1 cellular context compared by ENCODE assay signal in the genomic region with DNA sequence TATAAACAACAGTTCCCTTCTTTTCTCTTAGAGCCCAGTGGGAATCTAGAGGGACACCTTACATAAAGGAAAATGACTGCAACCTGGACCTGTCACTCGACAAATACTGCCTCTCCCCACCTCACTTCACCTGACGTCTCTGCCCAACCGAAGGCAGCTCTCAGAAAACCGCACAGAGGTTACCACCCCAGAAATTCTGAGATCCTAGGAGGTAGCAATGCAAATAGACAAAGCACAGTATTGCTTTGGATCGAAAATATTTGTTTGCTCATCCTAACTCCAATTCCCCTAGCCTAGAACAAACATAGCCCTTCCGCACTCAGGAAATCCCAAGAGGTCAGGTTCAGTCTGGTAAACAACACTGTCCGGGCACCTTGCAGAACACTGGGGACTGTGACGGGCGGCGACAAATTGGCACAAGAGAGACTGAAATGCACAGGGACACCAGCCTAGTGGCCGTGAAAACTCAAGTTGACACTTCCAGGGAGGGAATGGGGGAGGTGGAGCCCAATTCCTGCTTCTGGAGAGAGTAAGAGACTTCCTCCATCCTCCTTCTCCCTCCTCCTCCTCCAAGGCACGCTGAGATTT.
TF ChIP-seq lines count a peak whose summit lies in the region.

No MANE protein-coding gene starts in this region.

TF ChIP-seq in IMR-90, 13 proteins besides CTCF, POLR2A, EP300 and RAD21:
- TF ChIP-seq NFE2L2 (IDR thresholded peaks at IDR 0.05; ENCODE audit: low read depth, low read length) (no peak), SMC3 (IDR thresholded peaks at IDR 0.05; ENCODE audit: low read depth, low read length) (no peak), RFX5 (IDR thresholded peaks at IDR 0.05; ENCODE audit: low read depth, low read length) (no peak), MXI1 (IDR thresholded peaks at IDR 0.05; ENCODE audit: borderline replicate concordance, low read depth, low read length) (no peak; the same call in 1 of the 2 replicates)
- TF ChIP-seq, protein P1, sequence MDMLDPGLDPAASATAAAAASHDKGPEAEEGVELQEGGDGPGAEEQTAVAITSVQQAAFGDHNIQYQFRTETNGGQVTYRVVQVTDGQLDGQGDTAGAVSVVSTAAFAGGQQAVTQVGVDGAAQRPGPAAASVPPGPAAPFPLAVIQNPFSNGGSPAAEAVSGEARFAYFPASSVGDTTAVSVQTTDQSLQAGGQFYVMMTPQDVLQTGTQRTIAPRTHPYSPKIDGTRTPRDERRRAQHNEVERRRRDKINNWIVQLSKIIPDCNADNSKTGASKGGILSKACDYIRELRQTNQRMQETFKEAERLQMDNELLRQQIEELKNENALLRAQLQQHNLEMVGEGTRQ (IDR thresholded peaks at IDR 0.05; ENCODE audit: low read depth, low read length), result no peak
- TF ChIP-seq, protein P2, sequence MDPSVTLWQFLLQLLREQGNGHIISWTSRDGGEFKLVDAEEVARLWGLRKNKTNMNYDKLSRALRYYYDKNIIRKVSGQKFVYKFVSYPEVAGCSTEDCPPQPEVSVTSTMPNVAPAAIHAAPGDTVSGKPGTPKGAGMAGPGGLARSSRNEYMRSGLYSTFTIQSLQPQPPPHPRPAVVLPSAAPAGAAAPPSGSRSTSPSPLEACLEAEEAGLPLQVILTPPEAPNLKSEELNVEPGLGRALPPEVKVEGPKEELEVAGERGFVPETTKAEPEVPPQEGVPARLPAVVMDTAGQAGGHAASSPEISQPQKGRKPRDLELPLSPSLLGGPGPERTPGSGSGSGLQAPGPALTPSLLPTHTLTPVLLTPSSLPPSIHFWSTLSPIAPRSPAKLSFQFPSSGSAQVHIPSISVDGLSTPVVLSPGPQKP (IDR thresholded peaks at IDR 0.05; ENCODE audit: borderline replicate concordance, low read depth, low read length), result no peak
